ENCODE assay signal across 13 cellular contexts in genomic region chr4:17092990-17093880, GRCh38.
A peak's percentile ranks its signal among the peaks of the same experiment; 100 is the strongest.
DNase-seq lines count a peak whose midpoint lies in the region; ATAC-seq and TF ChIP-seq lines count a peak whose summit lies in the region.
"Had no signal": no experiment of that assay in that cellular context is flagged by ENCODE, and none has a peak within 500 bp of the region (broad histone marks: within the 10 kb centered on the region; RNA-seq: fewer than 3 reads in every experiment).

No MANE protein-coding gene starts in this region.

- H3K27me3 ChIP-seq in lower lobe of right lung (ENCODE audit: low read depth) = no peaks in the 10 kb centered on the region
- H3K27me3 ChIP-seq: tibial artery had no signal

- in situ Hi-C loops in GM13977 (cut with MboI; ENCODE audit: low pct_unique_long_range_greater_than_20kb, low sequenced_read_pairs, unreplicated experiment) = no loop called here

- no peaks in the 10 kb centered on the region for H3K4me1 ChIP-seq in lower lobe of right lung
- H3K4me1 ChIP-seq: parathyroid adenoma, tibial artery had no signal

- no peaks in the 10 kb centered on the region for H3K36me3 ChIP-seq in lower lobe of right lung
- H3K36me3 ChIP-seq: tibial artery had no signal

- peak; percentile 7 for DNase-seq in OCI-M1 (lab: John Stamatoyannopoulos, UW)
- DNase-seq in lower lobe of right lung = no peak
- DNase-seq in NCI-H226 = no peak
- DNase-seq in GM13977 (ENCODE audit: low spot score) = no peak
- DNase-seq: NCI-H1105 treated with DMSO at 0.1 percent for 48 hours, tibial artery had no signal

- no peaks in the 10 kb centered on the region for H3K9me3 ChIP-seq in lower lobe of right lung
- H3K9me3 ChIP-seq: tibial artery had no signal

- TF ChIP-seq CTCF in lower lobe of right lung (IDR thresholded peaks at IDR 0.05) (no peak), GM13977 (IDR thresholded peaks at IDR 0.05; ENCODE audit: extremely low read depth, insufficient read depth, missing control alignments) (no peak)

- ATAC-seq in GM18511 (IDR thresholded peaks at IDR 0.05; ENCODE audit: unreplicated experiment) (peak; percentile 91), GM21381 (IDR thresholded peaks at IDR 0.05; ENCODE audit: unreplicated experiment) (peak; percentile 89), HG03025 (IDR thresholded peaks at IDR 0.05; ENCODE audit: low FRiP score, unreplicated experiment) (peak; percentile 77), lower lobe of right lung (no peak), GM18868 (IDR thresholded peaks at IDR 0.05; ENCODE audit: unreplicated experiment) (no peak)
- ATAC-seq: left lobe of liver had no signal

- H3K4me3 ChIP-seq in lower lobe of right lung = no peak overlapping the region
- H3K4me3 ChIP-seq: tibial artery had no signal

- no peak overlapping the region for H3K27ac ChIP-seq in lower lobe of right lung
- H3K27ac ChIP-seq: C4-2B, parathyroid adenoma, tibial artery had no signal

- intact Hi-C loops in lower lobe of right lung (cut with DNase I) = no loop called here

Comparison
In these comparisons a context has a peak if more than half of its experiments do, and no peak if none do; other contexts are left out.
1. ATAC-seq: peak in GM18511 (single experiment), GM21381 (single experiment) and HG03025 (single experiment); none in lower lobe of right lung (0 of 2) and GM18868 (single experiment).